9 cellular contexts compared by ENCODE assay signal in the genomic region with DNA sequence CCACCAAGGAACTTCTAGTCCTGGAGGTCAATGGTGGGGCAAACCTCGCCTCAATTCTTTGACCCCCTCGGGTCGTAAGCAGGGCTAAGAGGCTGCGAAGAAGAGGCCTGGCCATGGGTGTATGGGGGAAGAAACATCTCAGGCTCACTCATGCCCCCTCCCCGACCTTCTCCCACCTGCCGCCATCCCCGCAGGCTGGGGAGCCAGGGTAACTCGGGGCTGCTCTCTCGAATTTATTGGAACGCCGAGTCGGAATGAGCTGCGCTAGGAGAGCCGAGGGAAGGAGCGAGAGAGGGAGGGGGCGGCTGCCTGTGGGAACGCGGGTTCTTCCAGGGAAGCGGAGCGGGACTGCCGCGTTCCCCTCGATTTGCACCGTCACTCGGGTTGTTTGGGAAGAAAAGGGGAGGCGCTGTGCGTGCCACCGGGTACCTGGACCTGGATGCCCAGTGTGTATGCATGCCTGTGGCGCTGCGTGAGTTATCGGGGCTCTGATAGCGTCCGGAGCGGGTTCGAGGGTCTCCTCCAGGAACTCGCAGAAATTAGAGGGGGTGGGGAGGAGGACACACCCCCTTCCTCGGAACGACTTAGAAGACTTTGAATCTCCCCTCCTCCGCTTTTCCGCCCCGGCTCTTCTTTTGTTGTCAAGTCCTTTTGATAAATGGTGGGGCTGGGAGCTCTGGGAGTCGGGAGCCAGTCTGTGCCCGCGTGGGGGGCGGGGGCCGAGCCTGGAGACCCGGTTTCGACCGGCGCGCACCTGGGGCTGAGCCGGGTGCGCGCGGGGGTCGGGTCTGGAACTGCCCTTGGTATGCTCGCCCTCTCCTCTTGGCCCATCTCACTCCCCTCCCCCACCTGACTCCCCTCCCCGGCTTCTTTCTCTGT. TPM values are rescaled to one million over a fixed set of nuclear protein-coding genes. Genes with fewer than 3 reads are reported as not detected.
A peak's percentile ranks its signal among the peaks of the same experiment; 100 is the strongest.
DNase-seq lines count a peak whose midpoint lies in the region; ATAC-seq, FAIRE-seq and TF ChIP-seq lines count a peak whose summit lies in the region.
"Had no signal": no experiment of that assay in that cellular context is flagged by ENCODE, and none has a peak within 500 bp of the region (broad histone marks: within the 10 kb centered on the region; RNA-seq: fewer than 3 reads in every experiment).

No MANE protein-coding gene starts in this region.

- H3K79me2 ChIP-seq in hepatocyte = peaks cover 72% of the 10 kb centered on the region

- peak overlapping the region; percentile 68 for H3K4me3 ChIP-seq in hepatocyte

- peaks cover 24% of the 10 kb centered on the region for H4K20me1 ChIP-seq in hepatocyte (ENCODE audit: insufficient read depth, poor library complexity, severe bottlenecking)

- H3K4me1 Mint-ChIP-seq in activated naive CD8-positive, alpha-beta T cell (ENCODE audit: low read depth) = peaks cover 32% of the 10 kb centered on the region

- DNase-seq in DMS79 (lab: John Stamatoyannopoulos, UW) (peak; percentile 29), Kasumi-1 (lab: John Stamatoyannopoulos, UW) (peak; percentile 47 to 65), hepatocyte (ENCODE audit: low spot score) (peak; percentile 77), sciatic nerve (ENCODE audit: low spot score) (peak; percentile 75), urothelium cell line (ENCODE audit: low spot score) (no peak), GOT3 (lab: John Stamatoyannopoulos, UW) (no peak), GM19240 (ENCODE audit: insufficient read length, low spot score) (no peak)

- ATAC-seq in sciatic nerve = no peak

- H3K27me3 Mint-ChIP-seq in activated naive CD8-positive, alpha-beta T cell = peaks cover 24% of the 10 kb centered on the region

- intact Hi-C loops in sciatic nerve (cut with DNase I) = loop anchor here (5.0 kb wide), 1 partner anchor 634 kb away; no protein-coding TSS in a partner anchor

- H3K36me3 Mint-ChIP-seq in activated naive CD8-positive, alpha-beta T cell = no peaks in the 10 kb centered on the region

- under 1% methylated on average over 43 of the region's 58 CpGs for WGBS in hepatocyte (ENCODE audit: low lambda C conversion rate, missing lambda C conversion rate)

- no peak overlapping the region for H3K27ac Mint-ChIP-seq in activated naive CD8-positive, alpha-beta T cell

- peak overlapping the region; percentile 86 for H3K4me3 Mint-ChIP-seq in activated naive CD8-positive, alpha-beta T cell

- no peak for TF ChIP-seq CTCF in hepatocyte (IDR thresholded peaks at IDR 0.05; ENCODE audit: poor library complexity)

- no peaks in the 10 kb centered on the region for H3K9me3 Mint-ChIP-seq in activated naive CD8-positive, alpha-beta T cell (ENCODE audit: low read depth)

- H3K27me3 ChIP-seq in hepatocyte = no peaks in the 10 kb centered on the region

- H3K9me3 ChIP-seq in hepatocyte (ENCODE audit: low read depth) = no peaks in the 10 kb centered on the region

- peak overlapping the region; percentile 96 for H3K27ac ChIP-seq in hepatocyte

- no peak for FAIRE-seq in urothelium cell line (lab: Jason Lieb, UNC)

- peak overlapping the region; percentile 97 for H3K4me2 ChIP-seq in hepatocyte

- H3K36me3 ChIP-seq in hepatocyte (replicated peaks; ENCODE audit: insufficient read depth, low read depth) = no peaks in the 10 kb centered on the region

- H3K4me1 ChIP-seq in hepatocyte (ENCODE audit: insufficient read depth) = peaks cover 14% of the 10 kb centered on the region

- H2AFZ ChIP-seq in hepatocyte = peak overlapping the region; percentile 85

- no peaks in the 10 kb centered on the region for H3K9me2 ChIP-seq in hepatocyte (replicated peaks; ENCODE audit: insufficient read depth)

RNA-seq across cellular contexts. Expression of a gene that starts 1.8 kb away (rescaled TPM):
- total RNA-seq in hepatocyte (17.6 and 19.6 TPM in 2 replicates), sciatic nerve (30.2 TPM)
- polyA plus RNA-seq in hepatocyte = 11.5 and 14.1 TPM in 2 replicates

RNA-seq across cellular contexts. Expression of a gene that starts 28.0 kb away (rescaled TPM):
- 5.6 and 6.8 TPM in 2 replicates for total RNA-seq in hepatocyte
- polyA plus RNA-seq in hepatocyte = 8.3 and 15.7 TPM in 2 replicates
- total RNA-seq in sciatic nerve = 16.6 TPM
- total RNA-seq: activated CD8-positive, alpha-beta memory T cell treated with anti-CD3 and anti-CD28 coated beads for 36 hours had no signal

Comparison
In these comparisons a context has a peak if more than half of its experiments do, and no peak if none do; other contexts are left out.
1. DNase-seq: peak in DMS79 (single experiment), Kasumi-1 (2 of 2), hepatocyte (single experiment) and sciatic nerve (single experiment); none in urothelium cell line (single experiment), GOT3 (single experiment) and GM19240 (single experiment).